ENCODE assay signal across 1 cellular context in the genomic region with DNA sequence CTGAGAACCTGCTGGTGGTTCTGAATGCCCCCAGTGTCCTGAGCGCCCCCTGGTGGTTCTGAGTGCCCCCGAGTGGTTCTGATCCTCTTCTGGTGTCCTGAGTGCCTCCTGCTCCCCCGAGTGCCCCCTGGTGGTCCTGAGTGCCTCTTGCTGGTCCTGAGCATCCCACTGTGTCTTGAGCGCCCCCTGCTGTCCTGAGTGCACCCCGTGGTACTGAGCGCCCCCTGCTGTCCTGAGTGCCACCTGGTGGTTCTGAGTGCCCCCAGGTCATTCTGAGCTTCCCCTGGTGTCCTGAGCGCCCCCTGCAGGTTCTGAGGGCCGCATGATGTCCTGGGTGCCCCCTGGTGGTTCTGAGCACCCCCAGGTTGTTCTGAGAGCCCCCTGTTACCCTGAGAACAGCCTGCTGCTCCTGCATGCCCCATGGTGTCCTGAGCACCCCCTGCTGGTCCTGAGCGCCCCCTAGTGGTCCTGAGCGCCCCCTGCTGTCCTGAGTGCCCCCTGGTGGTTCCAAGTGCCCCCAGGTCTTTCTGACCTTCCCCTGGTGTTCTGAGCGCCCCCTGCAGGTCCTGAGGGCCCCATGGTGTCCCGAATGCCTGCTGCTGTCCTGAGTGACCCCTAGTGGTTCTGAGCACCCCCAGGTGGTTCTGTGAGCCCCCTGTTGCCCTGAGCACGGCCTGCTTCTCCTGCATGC.
TF ChIP-seq lines count a peak whose summit lies in the region.

No MANE protein-coding gene starts in this region.

TF ChIP-seq in GM12878, 131 proteins besides CTCF, POLR2A, EP300 and RAD21 (continued from another document):
- TF ChIP-seq CUX1 (IDR thresholded peaks at IDR 0.05; ENCODE audit: insufficient replicate concordance, low read depth, low read length) (no peak), TBL1XR1 (IDR thresholded peaks at IDR 0.05; ENCODE audit: low read depth, low read length) (peak; percentile 70; the same call in 1 of the 2 replicates), ZNF207 (IDR thresholded peaks at IDR 0.05; ENCODE audit: borderline replicate concordance) (0 out of 2 replicates have a peak, but pooled peaks have one; percentile 34)
- TF ChIP-seq, protein P1, sequence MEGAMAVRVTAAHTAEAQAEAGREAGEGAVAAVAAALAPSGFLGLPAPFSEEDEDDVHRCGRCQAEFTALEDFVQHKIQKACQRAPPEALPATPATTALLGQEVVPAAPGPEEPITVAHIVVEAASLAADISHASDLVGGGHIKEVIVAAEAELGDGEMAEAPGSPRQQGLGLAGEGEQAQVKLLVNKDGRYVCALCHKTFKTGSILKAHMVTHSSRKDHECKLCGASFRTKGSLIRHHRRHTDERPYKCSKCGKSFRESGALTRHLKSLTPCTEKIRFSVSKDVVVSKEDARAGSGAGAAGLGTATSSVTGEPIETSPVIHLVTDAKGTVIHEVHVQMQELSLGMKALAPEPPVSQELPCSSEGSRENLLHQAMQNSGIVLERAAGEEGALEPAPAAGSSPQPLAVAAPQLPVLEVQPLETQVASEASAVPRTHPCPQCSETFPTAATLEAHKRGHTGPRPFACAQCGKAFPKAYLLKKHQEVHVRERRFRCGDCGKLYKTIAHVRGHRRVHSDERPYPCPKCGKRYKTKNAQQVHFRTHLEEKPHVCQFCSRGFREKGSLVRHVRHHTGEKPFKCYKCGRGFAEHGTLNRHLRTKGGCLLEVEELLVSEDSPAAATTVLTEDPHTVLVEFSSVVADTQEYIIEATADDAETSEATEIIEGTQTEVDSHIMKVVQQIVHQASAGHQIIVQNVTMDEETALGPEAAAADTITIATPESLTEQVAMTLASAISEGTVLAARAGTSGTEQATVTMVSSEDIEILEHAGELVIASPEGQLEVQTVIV (IDR thresholded peaks at IDR 0.05; ENCODE audit: borderline replicate concordance, partially characterized antibody) = no peak
TF ChIP-seq in GM12878: peak in this region for 34.
